In genomic region chr12:3523058-3523457, GRCh38 we compare ENCODE assay signal across 25 cellular contexts.
DNase-seq lines count a peak whose midpoint lies in the region; ATAC-seq and TF ChIP-seq lines count a peak whose summit lies in the region.
"Had no signal": no experiment of that assay in that cellular context is flagged by ENCODE, and none has a peak within 500 bp of the region (broad histone marks: within the 10 kb centered on the region; RNA-seq: fewer than 3 reads in every experiment).

No MANE protein-coding gene starts in this region.

- ATAC-seq in GM18873 (IDR thresholded peaks at IDR 0.05; ENCODE audit: low FRiP score, unreplicated experiment) = no peak
- ATAC-seq: A549, left cardiac atrium, Panc1, T-helper 17 cell had no signal

- TF ChIP-seq CTCF in OCI-LY3 (IDR thresholded peaks at IDR 0.05; ENCODE audit: low read depth, low read length) (peak; percentile 16; the same call in 1 of the 2 replicates), cardiac fibroblast (IDR thresholded peaks at IDR 0.05; ENCODE audit: low read depth, low read length) (peak; percentile 29)

- DNase-seq in NCI-H2171 treated with DMSO at 0.1 percent for 48 hours (lab: John Stamatoyannopoulos, UW) (peak; percentile 43), NCI-H2171 (lab: John Stamatoyannopoulos, UW) (no peak), cardiac fibroblast (ENCODE audit: low read depth in 2 of 2) (peak in 1 of 2 donors; percentile 56), NCI-H146 treated with DMSO at 0.1 percent for 48 hours (lab: John Stamatoyannopoulos, UW; ENCODE audit: unreplicated experiment) (no peak), UCSD-AML1 (lab: John Stamatoyannopoulos, UW; ENCODE audit: unreplicated experiment) (no peak)
- no peak for DNase-seq in effector CD4-positive, alpha-beta T cell
- DNase-seq: activated CD4-positive, CD25-positive, alpha-beta regulatory T cell treated with anti-CD3 and anti-CD28 coated beads, Interleukin-2, amount 50 U/mL, for 72 hours; activated naive CD4-positive, alpha-beta T cell; CD4-positive, alpha-beta memory T cell; dermis blood vessel endothelial cell; esophagus squamous epithelium; hypothalamus; KBM-7; left cardiac atrium; NCI-H187; NCI-H526 treated with DMSO at 0.1 percent for 48 hours; ovary; T-helper 17 cell; tibial artery had no signal

- H3K36me3 ChIP-seq in OCI-LY3 (replicated peaks; ENCODE audit: low read depth, low read length) = no peaks in the 10 kb centered on the region
- H3K36me3 ChIP-seq: ascending aorta, esophagus squamous epithelium, HAP-1, ovary, tibial artery had no signal

- peaks cover 7% of the 10 kb centered on the region; the same call in 1 of the 2 replicates for H3K27me3 ChIP-seq in OCI-LY3 (ENCODE audit: low read depth, low read length)
- H3K27me3 ChIP-seq: ascending aorta, ovary, tibial artery had no signal

- no peak overlapping the region for H3K4me2 ChIP-seq in OCI-LY3 (ENCODE audit: low read length)
- H3K4me2 ChIP-seq: A549 had no signal

- H3K4me1 ChIP-seq in OCI-LY3 (ENCODE audit: low read length) = no peaks in the 10 kb centered on the region
- H3K4me1 ChIP-seq: A549, ascending aorta, esophagus squamous epithelium, HAP-1, tibial artery had no signal

- H2AFZ ChIP-seq in OCI-LY3 (ENCODE audit: low read depth, low read length) = no peak overlapping the region

- H3K4me3 ChIP-seq in OCI-LY3 (ENCODE audit: low read length) (no peak overlapping the region), cardiac fibroblast (replicated peaks in 1 of 2; ENCODE audit: low read depth in 2 of 2, low read length in 2 of 2) (no peak overlapping the region)
- H3K4me3 ChIP-seq: A549, ascending aorta, esophagus squamous epithelium, HAP-1, ovary, tibial artery had no signal

- no peaks in the 10 kb centered on the region for H3K9me3 ChIP-seq in OCI-LY3 (ENCODE audit: insufficient read depth, low read length)
- H3K9me3 ChIP-seq: ascending aorta, HAP-1, ovary had no signal

- no peaks in the 10 kb centered on the region for H4K20me1 ChIP-seq in OCI-LY3 (ENCODE audit: insufficient read depth, low read length)

- H3K9ac ChIP-seq in OCI-LY3 (ENCODE audit: low read length) = no peak overlapping the region

- H3K79me2 ChIP-seq in OCI-LY3 (ENCODE audit: low read length) = no peaks in the 10 kb centered on the region

- no peak overlapping the region for H3K27ac ChIP-seq in OCI-LY3 (ENCODE audit: low read length)
- H3K27ac ChIP-seq: A549, ascending aorta, esophagus squamous epithelium, ovary, tibial artery had no signal
